In genomic region chr10:30354669-30355068, GRCh38 we compare ENCODE assay signal across 24 cellular contexts. TPM values are rescaled to one million over a fixed set of nuclear protein-coding genes. Genes with fewer than 3 reads are reported as not detected.
DNase-seq lines count a peak whose midpoint lies in the region; ATAC-seq, FAIRE-seq and TF ChIP-seq lines count a peak whose summit lies in the region.
"Had no signal": no experiment of that assay in that cellular context is flagged by ENCODE, and none has a peak within 500 bp of the region (broad histone marks: within the 10 kb centered on the region; RNA-seq: fewer than 3 reads in every experiment).

No MANE protein-coding gene starts in this region.

- WGBS in HepG2 (ENCODE audit: low lambda C conversion rate) = 47% methylated on average over 3 of the region's 3 CpGs
- WGBS in right lobe of liver (ENCODE audit: insufficient coverage, low coverage, low lambda C conversion rate, missing lambda C conversion rate) = 49% methylated on average over 3 of the region's 3 CpGs
- 31% methylated on average over 3 of the region's 3 CpGs for WGBS in GM12878 (ENCODE audit: insufficient coverage, insufficient replicate concordance, low lambda C conversion rate, missing lambda C conversion rate)
- WGBS in esophagus muscularis mucosa = 83% methylated on average over 3 of the region's 3 CpGs

- no peaks in the 10 kb centered on the region for H4K20me1 ChIP-seq in HepG2 (ENCODE audit: insufficient read depth, low read length)
- H4K20me1 ChIP-seq in GM12878 (ENCODE audit: control insufficient read depth, insufficient read depth) = no peaks in the 10 kb centered on the region
- H4K20me1 ChIP-seq: BLaER1 treated with 17β-estradiol and CSF1 and Interleukin-3, amounts not matched to agents 10 nM and 100 nM had no signal

- RAD21 ChIA-PET in GM12878 (lab: Charles Lee; ENCODE audit: unreplicated experiment) = no interaction called here

- H3K9ac ChIP-seq in HepG2 (ENCODE audit: insufficient read depth, low read depth, low read length) (no peak overlapping the region), GM12878 (ENCODE audit: control insufficient read depth, insufficient read depth, low read length) (no peak overlapping the region)
- H3K9ac ChIP-seq: BLaER1 treated with 17β-estradiol and CSF1 and Interleukin-3, amounts not matched to agents 10 nM and 100 nM had no signal

- intact Hi-C loops in HepG2 (cut with micrococcal nuclease; ENCODE audit: unreplicated experiment) = no loop called here
- intact Hi-C loops in right lobe of liver (cut with DNase I) = no loop called here
- intact Hi-C loops in GM12878 (cut with micrococcal nuclease; ENCODE audit: unreplicated experiment) = no loop called here
- intact Hi-C loops in esophagus muscularis mucosa (cut with DNase I) = no loop called here

- TF ChIP-seq EP300 in HepG2 (IDR thresholded peaks at IDR 0.05; ENCODE audit: low read depth in 2 of 2, low read length in 2 of 2) = no peak
- no peak for TF ChIP-seq EP300 in HepG2 (CRISPR knock-in tag; IDR thresholded peaks at IDR 0.05; ENCODE audit: borderline replicate concordance)
- TF ChIP-seq EP300 in GM12878 (IDR thresholded peaks at IDR 0.05; ENCODE audit: borderline replicate concordance in 1 of 2, control insufficient read depth in 1 of 2, low read depth in 2 of 2, low read length in 2 of 2) = no peak
- TF ChIP-seq EP300 in esophagus muscularis mucosa (IDR thresholded peaks at IDR 0.05) = no peak

- no peaks in the 10 kb centered on the region for H3K9me3 ChIP-seq in HepG2 (ENCODE audit: low read length)
- H3K9me3 ChIP-seq in right lobe of liver = no peaks in the 10 kb centered on the region
- no peaks in the 10 kb centered on the region for H3K9me3 ChIP-seq in GM12878 (replicated peaks; ENCODE audit: control insufficient read depth, insufficient read depth, low read length)
- H3K9me3 ChIP-seq in esophagus muscularis mucosa = no peaks in the 10 kb centered on the region
- H3K9me3 ChIP-seq: A549; BLaER1 treated with 17β-estradiol and CSF1 and Interleukin-3, amounts not matched to agents 10 nM and 100 nM had no signal

- H3K4me1 ChIP-seq in HepG2 (ENCODE audit: insufficient read depth, low read length) (peaks cover 16% of the 10 kb centered on the region), right lobe of liver (peaks cover 0 to under 1% (median 0%) of the 10 kb centered on the region in 4 donors), GM12878 (ENCODE audit: control insufficient read depth, insufficient read depth, low read length) (peaks cover 4% of the 10 kb centered on the region), esophagus muscularis mucosa (peaks cover 1 to 4% (median 3%) of the 10 kb centered on the region in 4 donors)

- no peaks in the 10 kb centered on the region for H3K36me3 ChIP-seq in HepG2 (replicated peaks in 1 of 2; ENCODE audit: control insufficient read depth in 1 of 2, insufficient read depth in 2 of 2, low read length in 2 of 2)
- H3K36me3 ChIP-seq in right lobe of liver = no peaks in the 10 kb centered on the region
- no peaks in the 10 kb centered on the region for H3K36me3 ChIP-seq in GM12878 (ENCODE audit: control insufficient read depth in 2 of 2, insufficient read depth in 2 of 2, low read length in 1 of 2)
- H3K36me3 ChIP-seq in esophagus muscularis mucosa = no peaks in the 10 kb centered on the region
- H3K36me3 ChIP-seq: BLaER1 treated with 17β-estradiol and CSF1 and Interleukin-3, amounts not matched to agents 10 nM and 100 nM had no signal

- H3K27ac ChIP-seq in HepG2 (ENCODE audit: extremely low read length, insufficient read depth, low read length) = no peak overlapping the region
- no peak overlapping the region for H3K27ac ChIP-seq in right lobe of liver
- no peak overlapping the region for H3K27ac ChIP-seq in GM12878 (ENCODE audit: control insufficient read depth, insufficient read depth)
- H3K27ac ChIP-seq in esophagus muscularis mucosa (replicated peaks in 1 of 4) = no peak overlapping the region
- H3K27ac ChIP-seq: 22Rv1; A549; BLaER1 treated with 17β-estradiol and CSF1 and Interleukin-3, amounts not matched to agents 10 nM and 100 nM; C4-2B had no signal

- BruUV-seq in HepG2 (replicated peaks; lab: Mats Ljungman, UMichigan) (no TSS peak), GM12878 (replicated peaks; lab: Mats Ljungman, UMichigan) (no TSS peak)

- ATAC-seq in HepG2 (no peak), right lobe of liver (no peak), GM12878 (no peak)
- ATAC-seq: A549 had no signal

- H3K79me2 ChIP-seq in HepG2 (ENCODE audit: insufficient read depth, low read length) (no peaks in the 10 kb centered on the region), GM12878 (ENCODE audit: control insufficient read depth, insufficient read depth, low read length) (no peaks in the 10 kb centered on the region)

- SMC1A ChIA-PET in GM12878 (lab: Charles Lee; ENCODE audit: uncharacterized antibody, unreplicated experiment) = no interaction called here

- H2AFZ ChIP-seq in HepG2 (ENCODE audit: low read length) (no peak overlapping the region), GM12878 (ENCODE audit: control insufficient read depth, low read depth, low read length) (no peak overlapping the region)

- FAIRE-seq in HepG2 (lab: Jason Lieb, UNC) (no peak), GM12878 (lab: Jason Lieb, UNC) (no peak)
- FAIRE-seq: A549, GM12891, GM19239 had no signal

- H3K4me3 ChIP-seq in HepG2 (replicated peaks in 1 of 3; ENCODE audit: insufficient read depth in 1 of 3, low read depth in 2 of 3, low read length in 3 of 3) (no peak overlapping the region), right lobe of liver (no peak overlapping the region), GM12878 (no peak overlapping the region), esophagus muscularis mucosa (no peak overlapping the region)
- H3K4me3 ChIP-seq: A549; BLaER1 treated with 17β-estradiol and CSF1 and Interleukin-3, amounts not matched to agents 10 nM and 100 nM had no signal

- in situ Hi-C loops in HepG2 (cut with HindIII; ENCODE audit: extremely low pct_ligation_motif_present, low pct_unique_long_range_greater_than_20kb) (no loop called here), GM12878 (cut with MboI) (no loop called here)

- POLR2A ChIA-PET in HepG2 (lab: Yijun Ruan, JAX) (no interaction called here), GM12878 (lab: Charles Lee) (no interaction called here)

- TF ChIP-seq RAD21 in HepG2 (CRISPR knock-in tag; IDR thresholded peaks at IDR 0.05) = no peak
- TF ChIP-seq RAD21 in GM12878 (IDR thresholded peaks at IDR 0.05; ENCODE audit: insufficient read depth, low read depth, low read length) = no peak

- H3K27me3 ChIP-seq in HepG2 (ENCODE audit: control insufficient read depth in 1 of 2, insufficient read depth in 2 of 2, low read length in 2 of 2) = 0 out of 5 replicates have a peak, but pooled peaks cover 0 to 4% of the 10 kb centered on the region in 2 experiments
- no peaks in the 10 kb centered on the region for H3K27me3 ChIP-seq in right lobe of liver
- no peaks in the 10 kb centered on the region; a peak in 1 of 4 replicates for H3K27me3 ChIP-seq in GM12878 (replicated peaks in 1 of 2; ENCODE audit: control insufficient read depth in 2 of 2, insufficient read depth in 2 of 2, low read length in 1 of 2)
- no peaks in the 10 kb centered on the region for H3K27me3 ChIP-seq in esophagus muscularis mucosa
- H3K27me3 ChIP-seq: BLaER1 treated with 17β-estradiol and CSF1 and Interleukin-3, amounts not matched to agents 10 nM and 100 nM had no signal

- CTCF ChIA-PET in HepG2 (lab: Yijun Ruan, JAX; ENCODE audit: low intra/inter-chr PET ratio, low total read pairs) (no interaction called here), GM12878 (lab: Yijun Ruan, JAX) (interaction anchor here (1.2 kb wide), 1 partner anchor 236 kb away, joined by 3 read pairs; no protein-coding TSS in a partner anchor)

- no peak for TF ChIP-seq CTCF in HepG2 (CRISPR knock-in tag; IDR thresholded peaks at IDR 0.05)
- no peak for TF ChIP-seq CTCF in right lobe of liver (IDR thresholded peaks at IDR 0.05)
- no peak for TF ChIP-seq CTCF in GM12878 (IDR thresholded peaks at IDR 0.05 in 2 of 3, conservative IDR thresholded peaks at IDR 0.05 in 1 of 3; ENCODE audit: control insufficient read depth in 2 of 3, extremely low read depth in 1 of 3, insufficient read depth in 1 of 3, low read depth in 3 of 3, low read length in 3 of 3)
- TF ChIP-seq CTCF in esophagus muscularis mucosa (IDR thresholded peaks at IDR 0.05) = no peak

- no peak for DNase-seq in HepG2 (ENCODE audit: low spot score)
- DNase-seq in right lobe of liver = no peak
- DNase-seq in GM12878 (ENCODE audit: low read depth, low spot score) = no peak
- DNase-seq in esophagus muscularis mucosa (ENCODE audit: extremely low spot score) = peak; percentile 55
- no peak for DNase-seq in NCI-H2081 (lab: John Stamatoyannopoulos, UW)
- no peak for DNase-seq in CD1c-positive myeloid dendritic cell (ENCODE audit: extremely low spot score)
- DNase-seq: AML-193; CD4-positive, alpha-beta memory T cell; CD4-positive, CD25-positive, alpha-beta regulatory T cell; CD8-positive, alpha-beta memory T cell; COR-L47; DMS 273 treated with DMSO at 0.1 percent for 48 hours; DMS153; DMS53; DMS79; DND-41; EL; GDM1 had no signal

- H3K4me2 ChIP-seq in HepG2 (ENCODE audit: low read depth, low read length) (no peak overlapping the region), GM12878 (ENCODE audit: control insufficient read depth, insufficient read depth) (no peak overlapping the region)
- H3K4me2 ChIP-seq: A549; BLaER1 treated with 17β-estradiol and CSF1 and Interleukin-3, amounts not matched to agents 10 nM and 100 nM had no signal

- no peak for TF ChIP-seq POLR2A in HepG2 (IDR thresholded peaks at IDR 0.05; ENCODE audit: insufficient read depth in 1 of 2, low read depth in 2 of 2, low read length in 2 of 2)
- TF ChIP-seq POLR2A in right lobe of liver (IDR thresholded peaks at IDR 0.05) = no peak
- TF ChIP-seq POLR2A in GM12878 (IDR thresholded peaks at IDR 0.05; ENCODE audit: low read depth, low read length) = no peak
- no peak for TF ChIP-seq POLR2A in esophagus muscularis mucosa (IDR thresholded peaks at IDR 0.05; ENCODE audit: low read depth)

RNA-seq across cellular contexts. Expression of gene MTPAP, which starts 5.6 kb away (rescaled TPM):
- total RNA-seq in HepG2 (2016; rRNA removed; fragmentation: Illumina TruSeq; extraction: Trizol) = 31.0 and 42.4 TPM in 2 replicates
- 19.8 and 20.0 TPM in 2 replicates for total RNA-seq in HepG2 (2016; cell fraction: cytosol; rRNA removed; fragmentation: Illumina TruSeq; extraction: Trizol; ENCODE audit: low read depth)
- 33.3 and 39.6 TPM in 2 replicates for total RNA-seq in HepG2 (2016; cell fraction: insoluble cytoplasmic fraction; rRNA removed; fragmentation: Illumina TruSeq; extraction: Trizol)
- 40.8 and 45.4 TPM in 2 replicates for total RNA-seq in HepG2 (2016; cell fraction: membrane; rRNA removed; fragmentation: Illumina TruSeq; extraction: Trizol)
- total RNA-seq in HepG2 (2016; cell fraction: nucleus; rRNA removed; fragmentation: Illumina TruSeq; extraction: Trizol) = 24.1 and 24.9 TPM in 2 replicates
- polyA plus RNA-seq in HepG2 (2011; rRNA removed) = 9.4 and 10.0 TPM in 2 replicates
- 3.6 and 5.5 TPM in 2 replicates for polyA plus RNA-seq in HepG2 (2011; cell fraction: cytosol; rRNA removed)
- polyA plus RNA-seq in HepG2 (2011; cell fraction: nucleus; rRNA removed) = 4.6 and 6.1 TPM in 2 replicates
- 13.2 and 15.9 TPM in 2 replicates for polyA plus RNA-seq in HepG2 (2012)
- polyA plus RNA-seq in HepG2 (2016; cell fraction: cytosol; fragmentation: Illumina TruSeq; extraction: Trizol; ENCODE audit: low read depth) = 7.6 and 8.0 TPM in 2 replicates
- 20.6 and 21.5 TPM in 2 replicates for polyA plus RNA-seq in HepG2 (2016; cell fraction: insoluble cytoplasmic fraction; fragmentation: Illumina TruSeq; extraction: Trizol; ENCODE audit: low read depth)
- 11.0 TPM in 2 replicates for polyA plus RNA-seq in HepG2 (2016; cell fraction: membrane; fragmentation: Illumina TruSeq; extraction: Trizol; ENCODE audit: low read depth)
- 26.2 and 26.7 TPM in 2 replicates for polyA plus RNA-seq in HepG2 (2016; cell fraction: nucleus; fragmentation: Illumina TruSeq; extraction: Trizol; ENCODE audit: insufficient read depth, low read depth)
- polyA minus RNA-seq in HepG2 (2011; rRNA and poly(A)+ RNA removed; ENCODE audit: low replicate concordance) = 1.9 and 8.7 TPM in 2 replicates
- polyA minus RNA-seq in HepG2 (2011; cell fraction: cytosol; rRNA and poly(A)+ RNA removed) = 8.4 and 9.1 TPM in 2 replicates
- 9.8 and 14.2 TPM in 2 replicates for polyA minus RNA-seq in HepG2 (2011; cell fraction: nucleus; rRNA and poly(A)+ RNA removed)
- total RNA-seq in right lobe of liver = 10 to 100 TPM in 4 of 6 experiments, 1 to 10 TPM in 2; 7.6 to 13.9 (median 11.9) TPM
- total RNA-seq in GM12878 (2013; cell fraction: nucleolus; rRNA removed) = 44.2 and 45.9 TPM in 2 replicates
- 14.3 and 19.7 TPM in 2 replicates for total RNA-seq in GM12878 (2014; rRNA removed)
- total RNA-seq in GM12878 (2014; rRNA removed; fragmentation: Illumina TruSeq; extraction: Trizol) = 21.3 and 23.8 TPM in 2 replicates
- total RNA-seq in GM12878 (2021) = 27.3 and 31.4 TPM in 2 replicates
- 11.8 TPM for polyA plus RNA-seq in GM12878 (2011; ENCODE audit: low read depth)
- polyA plus RNA-seq in GM12878 (2011; rRNA removed) = 18.7 and 19.5 TPM in 2 replicates
- polyA plus RNA-seq in GM12878 (2011; cell fraction: cytosol; rRNA removed) = 7.3 and 9.4 TPM in 2 replicates
- 8.5 and 11.1 TPM in 2 replicates for polyA plus RNA-seq in GM12878 (2011; cell fraction: nucleus; rRNA removed)
- polyA plus RNA-seq in GM12878 (2012) = 13.4 and 14.8 TPM in 2 replicates
- polyA plus RNA-seq in GM12878 (2014; fragmentation: Illumina TruSeq; extraction: Trizol) = 19.8 and 26.1 TPM in 2 replicates
- 10 to 100 TPM; 29.3 to 39.2 TPM for polyA plus RNA-seq in GM12878 (2014; fragmentation: Nextera tagmentation; extraction: Ambion mirVana)
- polyA plus RNA-seq in GM12878 (2014; rRNA removed) = 12.8 TPM in 2 replicates
- polyA plus RNA-seq in GM12878 (2016; fragmentation: Nextera tagmentation; extraction: Ambion mirVana) = 10 to 100 TPM; 51.8 to 52.2 TPM
- polyA minus RNA-seq in GM12878 (2011; rRNA and poly(A)+ RNA removed) = 11.4 and 23.0 TPM in 2 replicates
- polyA minus RNA-seq in GM12878 (2011; cell fraction: cytosol; rRNA and poly(A)+ RNA removed) = 5.1 and 13.2 TPM in 2 replicates
- polyA minus RNA-seq in GM12878 (2011; cell fraction: nucleus; rRNA and poly(A)+ RNA removed) = 4.0 and 5.8 TPM in 2 replicates
- total RNA-seq in esophagus muscularis mucosa = 10 to 100 TPM; 11.3 to 15.8 (median 13.2) TPM

Comparison
In these comparisons a context has a peak if more than half of its experiments do, and no peak if none do; other contexts are left out.
1. Of the 75 proteins assayed by ChIP-seq in both HepG2 and GM12878: peak only in HepG2: none; only in GM12878: none; in both: RAD51; in neither: 73; mixed calls (peak in some experiments, not most) for 1.